In genomic region chr10:5146920-5147254, GRCh38 we compare ENCODE assay signal across 1 cellular context.
TF ChIP-seq lines count a peak whose summit lies in the region.

No MANE protein-coding gene starts in this region.

TF ChIP-seq in HepG2, 621 proteins besides CTCF, POLR2A, EP300 and RAD21 (continued from another document and continues in another):
- no peak for TF ChIP-seq ZNF770 (CRISPR knock-in tag; IDR thresholded peaks at IDR 0.05)
- TF ChIP-seq CHCHD3 (CRISPR knock-in tag; IDR thresholded peaks at IDR 0.05) = no peak
- no peak for TF ChIP-seq ZNF251 (CRISPR knock-in tag; IDR thresholded peaks at IDR 0.05)
- TF ChIP-seq ZBTB4 (CRISPR knock-in tag; IDR thresholded peaks at IDR 0.05; ENCODE audit: borderline replicate concordance) = no peak
- TF ChIP-seq ESRRA (CRISPR knock-in tag; IDR thresholded peaks at IDR 0.05; ENCODE audit: low read depth) = no peak
- TF ChIP-seq ZNF180 (CRISPR knock-in tag; IDR thresholded peaks at IDR 0.05; ENCODE audit: borderline replicate concordance, low read depth) = no peak
- no peak for TF ChIP-seq KDM6A (CRISPR knock-in tag; IDR thresholded peaks at IDR 0.05; ENCODE audit: low read depth)
- TF ChIP-seq ZNF337 (CRISPR knock-in tag; IDR thresholded peaks at IDR 0.05; ENCODE audit: borderline replicate concordance, low read depth) = no peak
- no peak for TF ChIP-seq RBM39 (IDR thresholded peaks at IDR 0.05; ENCODE audit: low read depth, low read length, poor library complexity, severe bottlenecking)
- no peak for TF ChIP-seq ZNF543 (CRISPR knock-in tag; IDR thresholded peaks at IDR 0.05)
- no peak for TF ChIP-seq PTBP1 (IDR thresholded peaks at IDR 0.05; ENCODE audit: low read depth, low read length, poor library complexity, severe bottlenecking)
- TF ChIP-seq ISX (CRISPR knock-in tag; conservative IDR thresholded peaks at IDR 0.05) = no peak
- no peak for TF ChIP-seq ZMYM2 (CRISPR knock-in tag; IDR thresholded peaks at IDR 0.05)
- no peak for TF ChIP-seq CREBL2 (CRISPR knock-in tag; IDR thresholded peaks at IDR 0.05; ENCODE audit: borderline replicate concordance)
- TF ChIP-seq XRCC5 (optimal IDR thresholded peaks at IDR 0.05; ENCODE audit: low read length) = no peak
- no peak for TF ChIP-seq ZNF24 (IDR thresholded peaks at IDR 0.05)
- no peak for TF ChIP-seq ELF3 (CRISPR knock-in tag; IDR thresholded peaks at IDR 0.05)
- TF ChIP-seq ZNF652 (CRISPR knock-in tag; IDR thresholded peaks at IDR 0.05; ENCODE audit: borderline replicate concordance, low read depth) = no peak
- no peak for TF ChIP-seq ZNF7 (CRISPR knock-in tag; IDR thresholded peaks at IDR 0.05)
- no peak for TF ChIP-seq ZNF280B (CRISPR knock-in tag; IDR thresholded peaks at IDR 0.05; ENCODE audit: borderline replicate concordance)
- TF ChIP-seq MTA1 (CRISPR knock-in tag; IDR thresholded peaks at IDR 0.05; ENCODE audit: borderline replicate concordance) = no peak
- TF ChIP-seq AHDC1 (CRISPR knock-in tag; IDR thresholded peaks at IDR 0.05; ENCODE audit: borderline replicate concordance) = no peak
- TF ChIP-seq ZNF33B (CRISPR knock-in tag; IDR thresholded peaks at IDR 0.05) = no peak
- no peak for TF ChIP-seq ZNF256 (CRISPR knock-in tag; conservative IDR thresholded peaks at IDR 0.05)
- no peak for TF ChIP-seq ZNF724P (CRISPR knock-in tag; IDR thresholded peaks at IDR 0.05; ENCODE audit: borderline replicate concordance)
- no peak for TF ChIP-seq SRSF1 (optimal IDR thresholded peaks at IDR 0.05; ENCODE audit: low read depth, low read length)
- no peak for TF ChIP-seq ZNF563 (CRISPR knock-in tag; IDR thresholded peaks at IDR 0.05)
- TF ChIP-seq RARA (CRISPR knock-in tag; IDR thresholded peaks at IDR 0.05) = no peak
- no peak for TF ChIP-seq ZBTB7A (CRISPR knock-in tag; IDR thresholded peaks at IDR 0.05)
- 0 out of 2 replicates have a peak, but pooled peaks have one; percentile 10 for TF ChIP-seq ZNF670 (CRISPR knock-in tag; IDR thresholded peaks at IDR 0.05; ENCODE audit: borderline replicate concordance)
- no peak for TF ChIP-seq TOPORS (CRISPR knock-in tag; IDR thresholded peaks at IDR 0.05)
- TF ChIP-seq ZNF512 (CRISPR knock-in tag; IDR thresholded peaks at IDR 0.05) = 0 out of 2 replicates have a peak, but pooled peaks have one; percentile 23
- TF ChIP-seq HES4 (CRISPR knock-in tag; IDR thresholded peaks at IDR 0.05; ENCODE audit: borderline replicate concordance) = no peak
- TF ChIP-seq TCF12 (IDR thresholded peaks at IDR 0.05) = no peak
- TF ChIP-seq TCF12 (CRISPR knock-in tag; IDR thresholded peaks at IDR 0.05) = no peak
- no peak for TF ChIP-seq ZNF614 (CRISPR knock-in tag; IDR thresholded peaks at IDR 0.05; ENCODE audit: borderline replicate concordance)
- no peak for TF ChIP-seq ZBTB2 (CRISPR knock-in tag; IDR thresholded peaks at IDR 0.05; ENCODE audit: low read depth)
- no peak for TF ChIP-seq ZNF230 (CRISPR knock-in tag; IDR thresholded peaks at IDR 0.05)
- no peak for TF ChIP-seq ATRX (CRISPR knock-in tag; IDR thresholded peaks at IDR 0.05; ENCODE audit: borderline replicate concordance)
- TF ChIP-seq ZMYM4 (CRISPR knock-in tag; IDR thresholded peaks at IDR 0.05) = no peak
- 0 out of 2 replicates have a peak, but pooled peaks have one; percentile 12 for TF ChIP-seq RFXANK (CRISPR knock-in tag; IDR thresholded peaks at IDR 0.05)
- 0 out of 2 replicates have a peak, but pooled peaks have one; percentile 74 for TF ChIP-seq ARHGAP35 (CRISPR knock-in tag; IDR thresholded peaks at IDR 0.05; ENCODE audit: borderline replicate concordance)
- TF ChIP-seq SUZ12 (IDR thresholded peaks at IDR 0.05; ENCODE audit: low read depth, low read length) = no peak
- TF ChIP-seq ZBED4 (CRISPR knock-in tag; IDR thresholded peaks at IDR 0.05; ENCODE audit: borderline replicate concordance) = no peak
- peak; percentile 43; the same call in 1 of the 2 replicates for TF ChIP-seq CREB1 (IDR thresholded peaks at IDR 0.05)
- TF ChIP-seq CREB1 (CRISPR knock-in tag; IDR thresholded peaks at IDR 0.05) = no peak
- no peak for TF ChIP-seq ZSCAN9 (CRISPR knock-in tag; IDR thresholded peaks at IDR 0.05; ENCODE audit: borderline replicate concordance)
- TF ChIP-seq SMAD1 (CRISPR knock-in tag; IDR thresholded peaks at IDR 0.05; ENCODE audit: borderline replicate concordance, low read depth) = no peak
